In genomic region chr17:75776399-75777242, GRCh38 we compare ENCODE assay signal across 8 cellular contexts. TPM values are rescaled to one million over a fixed set of nuclear protein-coding genes. Genes with fewer than 3 reads are reported as not detected.
A peak's percentile ranks its signal among the peaks of the same experiment; 100 is the strongest.
DNase-seq lines count a peak whose midpoint lies in the region; ATAC-seq and TF ChIP-seq lines count a peak whose summit lies in the region.

No MANE protein-coding gene starts in this region.

- peaks cover 65% of the 10 kb centered on the region for H4K20me1 ChIP-seq in BLaER1

- H3K9ac ChIP-seq in BLaER1 = peak overlapping the region; percentile 99; the same call in 1 of the 2 replicates

- intact Hi-C loops in testis (cut with DNase I; ENCODE audit: low total_unique reads) = loop anchor here (10.0 kb wide), 1 partner anchor 68 kb away; the partner anchor contains the start of gene UNC13D

- H3K4me3 ChIP-seq in BLaER1 (peak overlapping the region; percentile 96), testis (peak overlapping the region in 1 of 2 donors; percentile 99)

- ATAC-seq in activated naive CD4-positive, alpha-beta T cell treated with anti-CD3 and anti-CD28 coated beads, Interleukin-2, amount 50 U/mL, for 72 hours = no peak
- ATAC-seq in left lobe of liver (peak; percentile 6), HG02678 (IDR thresholded peaks at IDR 0.05; ENCODE audit: unreplicated experiment) (no peak)

- peaks cover 59% of the 10 kb centered on the region for H3K36me3 ChIP-seq in BLaER1
- H3K36me3 ChIP-seq in testis (ENCODE audit: low read depth, missing control alignments) = no peaks in the 10 kb centered on the region

- H3K4me1 ChIP-seq in BLaER1 = peaks cover 42% of the 10 kb centered on the region
- H3K4me1 ChIP-seq in testis = peaks cover 18% of the 10 kb centered on the region

- no peaks in the 10 kb centered on the region; the same call in 1 of the 2 replicates for H3K9me3 ChIP-seq in BLaER1
- no peaks in the 10 kb centered on the region for H3K9me3 ChIP-seq in testis

- peak overlapping the region; percentile 87 for H3K4me2 ChIP-seq in BLaER1

- no peak overlapping the region for H3K27ac ChIP-seq in BLaER1
- H3K27ac ChIP-seq in testis = peak overlapping the region; percentile 26 to 50

- DNase-seq in Kasumi-1 (lab: John Stamatoyannopoulos, UW) (peak; percentile 80 to 90), left lobe of liver (ENCODE audit: low spot score) (peak; percentile 38), testis (no peak), NCI-H1930 (lab: John Stamatoyannopoulos, UW) (no peak), KG1 (lab: John Stamatoyannopoulos, UW) (no peak)
- DNase-seq in activated naive CD4-positive, alpha-beta T cell treated with anti-CD3 and anti-CD28 coated beads, Interleukin-2, amount 50 U/mL, for 72 hours (ENCODE audit: low spot score in 2 of 2) = peak in 1 of 2 donors; percentile 46

- peaks cover 33 to 36% of the 10 kb centered on the region in 2 donors for H3K36me3 Mint-ChIP-seq in activated naive CD4-positive, alpha-beta T cell treated with anti-CD3 and anti-CD28 coated beads, Interleukin-2, amount 50 U/mL, for 72 hours

- H3K9me3 Mint-ChIP-seq in activated naive CD4-positive, alpha-beta T cell treated with anti-CD3 and anti-CD28 coated beads, Interleukin-2, amount 50 U/mL, for 72 hours = no peaks in the 10 kb centered on the region

- H3K27me3 ChIP-seq in BLaER1 = no peaks in the 10 kb centered on the region
- H3K27me3 ChIP-seq in testis = no peaks in the 10 kb centered on the region

- H3K27ac Mint-ChIP-seq in activated naive CD4-positive, alpha-beta T cell treated with anti-CD3 and anti-CD28 coated beads, Interleukin-2, amount 50 U/mL, for 72 hours = peak overlapping the region; percentile 99

- 8 to 13% methylated on average over 15 of the region's 15 CpGs for WGBS in testis, 2 donors

- no peak for TF ChIP-seq CTCF in testis (IDR thresholded peaks at IDR 0.05)

- no peak for TF ChIP-seq POLR2A in testis (IDR thresholded peaks at IDR 0.05)

RNA-seq across cellular contexts. Expression of gene UNK, which starts 8.0 kb away (rescaled TPM):
- total RNA-seq in activated naive CD4-positive, alpha-beta T cell treated with anti-CD3 and anti-CD28 coated beads, Interleukin-2, amount 50 U/mL, for 72 hours = 10 to 100 TPM; 15.3 to 29.3 TPM
- 7.0 TPM for total RNA-seq in left lobe of liver
- total RNA-seq in testis = 10 to 100 TPM; 57.2 to 76.0 TPM
- polyA plus RNA-seq in testis (ENCODE audit: insufficient read depth, low read depth, low replicate concordance) = 66.7 TPM

RNA-seq across cellular contexts. Expression of gene GALK1, which starts 11.6 kb away (rescaled TPM):
- 10 to 100 TPM; 54.7 to 74.8 TPM for total RNA-seq in activated naive CD4-positive, alpha-beta T cell treated with anti-CD3 and anti-CD28 coated beads, Interleukin-2, amount 50 U/mL, for 72 hours
- 90.9 TPM for total RNA-seq in left lobe of liver
- total RNA-seq in testis = 10 to 100 TPM; 31.9 to 50.7 TPM
- 32.1 TPM for polyA plus RNA-seq in testis (ENCODE audit: insufficient read depth, low read depth, low replicate concordance)

RNA-seq across cellular contexts. Expression of gene ITGB4, which starts 55.4 kb away (rescaled TPM):
- total RNA-seq in activated naive CD4-positive, alpha-beta T cell treated with anti-CD3 and anti-CD28 coated beads, Interleukin-2, amount 50 U/mL, for 72 hours = 1 to 10 TPM in 1 of 2 donors, under 1 TPM in 1; 0.76 to 1.1 TPM
- total RNA-seq in left lobe of liver = 2.6 TPM
- 10 to 100 TPM in 1 of 2 donors, 1 to 10 TPM in 1; 7.6 to 11.6 TPM for total RNA-seq in testis
- 16.4 TPM for polyA plus RNA-seq in testis (ENCODE audit: insufficient read depth, low read depth, low replicate concordance)

Comparison
In these comparisons a context has a peak if more than half of its experiments do, and no peak if none do; other contexts are left out.
1. DNase-seq: peak in Kasumi-1 (2 of 2) and left lobe of liver (single experiment); none in testis (single experiment), NCI-H1930 (0 of 2) and KG1 (single experiment).